23 cellular contexts compared by ENCODE assay signal in the genomic region with DNA sequence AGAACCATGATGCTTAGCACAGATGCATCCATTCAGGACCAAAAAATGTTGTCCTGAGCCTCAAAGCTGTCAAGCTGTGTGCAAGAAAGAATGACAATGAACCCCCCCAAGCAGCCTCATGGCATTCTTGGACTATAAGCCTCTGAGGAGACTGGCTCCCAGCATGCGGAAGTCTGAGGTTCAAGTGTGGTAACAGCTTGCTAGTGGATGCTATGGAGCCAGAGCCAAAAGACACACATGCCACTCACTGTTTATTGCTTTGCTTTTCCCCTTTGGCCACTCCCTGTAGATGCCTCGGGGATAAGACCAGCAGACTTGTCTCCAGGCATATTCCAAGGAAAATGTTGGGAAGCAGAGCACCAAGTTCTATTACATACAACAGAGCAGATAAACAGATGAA. TPM values are rescaled to one million over a fixed set of nuclear protein-coding genes. Genes with fewer than 3 reads are reported as not detected.
DNase-seq lines count a peak whose midpoint lies in the region; ATAC-seq and TF ChIP-seq lines count a peak whose summit lies in the region.
"Had no signal": no experiment of that assay in that cellular context is flagged by ENCODE, and none has a peak within 500 bp of the region (broad histone marks: within the 10 kb centered on the region; RNA-seq: fewer than 3 reads in every experiment).

No MANE protein-coding gene starts in this region.

- no peaks in the 10 kb centered on the region for H3K27me3 ChIP-seq in stomach
- H3K27me3 ChIP-seq: right lobe of liver had no signal

- peak overlapping the region; percentile 42 for H3K27ac Mint-ChIP-seq in memory B cell

- intact Hi-C loops in stomach (cut with DNase I; ENCODE audit: low total_unique reads): no loop called here

- peaks cover 20% of the 10 kb centered on the region for H3K4me1 Mint-ChIP-seq in memory B cell

- ATAC-seq in memory B cell (ENCODE audit: low read depth) (no peak), HG03175 (IDR thresholded peaks at IDR 0.05; ENCODE audit: unreplicated experiment) (no peak), HG02885 (IDR thresholded peaks at IDR 0.05; ENCODE audit: poor library complexity, unreplicated experiment) (no peak)
- ATAC-seq: activated T-cell treated with anti-CD3 and anti-CD28 coated beads, Interleukin-2, amount 50 U/mL, for 4 hours; HepG2; right lobe of liver had no signal

- H3K27ac ChIP-seq in stomach: no peak overlapping the region
- H3K27ac ChIP-seq: right lobe of liver, thoracic aorta had no signal

- H3K4me3 Mint-ChIP-seq in memory B cell: no peak overlapping the region
- H3K4me3 Mint-ChIP-seq: activated T-cell treated with anti-CD3 and anti-CD28 coated beads, Interleukin-2, amount 50 U/mL, for 4 hours; central memory CD8-positive, alpha-beta T cell had no signal

- H3K4me1 ChIP-seq in stomach: peaks cover 0 to 13% (median 5%) of the 10 kb centered on the region in 4 donors
- H3K4me1 ChIP-seq: right lobe of liver had no signal

- TF ChIP-seq POLR2A in stomach (IDR thresholded peaks at IDR 0.05): no peak

- no peaks in the 10 kb centered on the region for H3K9me3 Mint-ChIP-seq in memory B cell
- H3K9me3 Mint-ChIP-seq: central memory CD8-positive, alpha-beta T cell had no signal

- TF ChIP-seq EP300 in stomach (IDR thresholded peaks at IDR 0.05): no peak

- H3K9me3 ChIP-seq in stomach: no peaks in the 10 kb centered on the region
- H3K9me3 ChIP-seq: right lobe of liver, thoracic aorta had no signal

- TF ChIP-seq CTCF in AG10803 (conservative IDR thresholded peaks at IDR 0.05; ENCODE audit: low read length): no peak
- no peak for TF ChIP-seq CTCF in stomach (IDR thresholded peaks at IDR 0.05)

- H3K36me3 Mint-ChIP-seq in memory B cell: no peaks in the 10 kb centered on the region

- H3K27me3 Mint-ChIP-seq in memory B cell: peaks cover 6% of the 10 kb centered on the region

- no peaks in the 10 kb centered on the region for H3K36me3 ChIP-seq in stomach
- H3K36me3 ChIP-seq: right lobe of liver, thoracic aorta had no signal

- 52 to 61% (median 56%) methylated on average over 2 of the region's 2 CpGs for WGBS in stomach, 5 donors

- H3K4me3 ChIP-seq in AG10803 (ENCODE audit: low read length): no peak overlapping the region
- H3K4me3 ChIP-seq in stomach: no peak overlapping the region
- H3K4me3 ChIP-seq: lung, right lobe of liver, thoracic aorta had no signal

- DNase-seq in AG10803 (ENCODE audit: low read depth): peak; percentile 76
- peak; percentile 55 for DNase-seq in GM04503 (ENCODE audit: low read depth)
- DNase-seq in cerebellum (ENCODE audit: low spot score): peak; percentile 66
- no peak for DNase-seq in memory B cell (ENCODE audit: low spot score in 2 of 2)
- no peak for DNase-seq in NCI-H2227 (lab: John Stamatoyannopoulos, UW; ENCODE audit: unreplicated experiment)
- no peak for DNase-seq in stomach
- DNase-seq: activated CD8-positive, alpha-beta memory T cell treated with anti-CD3 and anti-CD28 coated beads for 24 hours; activated naive CD4-positive, alpha-beta T cell treated with Interleukin-2 at 50 U/mL for 16 hours; activated T-cell treated with anti-CD3 and anti-CD28 coated beads, Interleukin-2, amount 50 U/mL, for 4 hours; DND-41; effector memory CD4-positive, alpha-beta T cell; glutamatergic neuron; NCI-H1417; NCI-H2107; NCI-H69; right lobe of liver; Right ventricle myocardium superior had no signal

RNA-seq across cellular contexts. Expression of a gene that starts 38.1 kb away (rescaled TPM):
- total RNA-seq in cerebellum (60.6 TPM), stomach (100 to 1,000 TPM in 1 of 5 donors, 10 to 100 TPM in 4; 35.9 to 183 (median 41.1) TPM)
- 10 to 100 TPM in 1 of 3 donors, 1 to 10 TPM in 2; 8.2 to 13.9 (median 9.2) TPM for polyA plus RNA-seq in stomach

Comparison
In these comparisons a context has a peak if more than half of its experiments do, and no peak if none do; other contexts are left out.
1. DNase-seq: peak in AG10803 (single experiment), GM04503 (single experiment) and cerebellum (single experiment); none in memory B cell (0 of 2), NCI-H2227 (single experiment) and stomach (single experiment).